20 cellular contexts compared by ENCODE assay signal in genomic region chr11:95104121-95104830, GRCh38. TPM values are rescaled to one million over a fixed set of nuclear protein-coding genes. Genes with fewer than 3 reads are reported as not detected.
"Had no signal": no experiment of that assay in that cellular context is flagged by ENCODE, and none has a peak within 500 bp of the region (broad histone marks: within the 10 kb centered on the region; RNA-seq: fewer than 3 reads in every experiment).

No MANE protein-coding gene starts in this region.

- H3K4me3 Mint-ChIP-seq: activated CD4-positive, alpha-beta T cell treated with anti-CD3 and anti-CD28 coated beads, Interleukin-2, amount 10 ng/mL, durations not matched to agents 7 days and 5 days; activated naive CD8-positive, alpha-beta T cell; activated T-cell treated with anti-CD3 and anti-CD28 coated beads, Interleukin-2, amount 50 U/mL, for 72 hours; neural progenitor cell; stimulated activated naive CD8-positive, alpha-beta T cell treated with anti-CD3 and anti-CD28 coated beads, Interleukin-15, Interleukin-2, amounts not matched to agents 100 ng/mL and 50 ng/mL, for 24 hours; type B pancreatic cell had no signal

- H3K4me1 ChIP-seq: SJSA1 had no signal

- ATAC-seq: activated T-cell treated with anti-CD3 and anti-CD28 coated beads, Interleukin-2, amount 50 U/mL, for 72 hours had no signal

- H3K36me3 Mint-ChIP-seq: neural progenitor cell, type B pancreatic cell had no signal

- H3K27ac ChIP-seq: neural progenitor cell, ovary, SJSA1, skin epidermis, suprapubic skin had no signal

- H3K27me3 Mint-ChIP-seq: activated CD4-positive, alpha-beta T cell treated with anti-CD3 and anti-CD28 coated beads, Interleukin-2, amount 10 ng/mL, durations not matched to agents 7 days and 5 days; activated naive CD8-positive, alpha-beta T cell; stimulated activated naive CD8-positive, alpha-beta T cell treated with anti-CD3 and anti-CD28 coated beads, Interleukin-15, Interleukin-2, amounts not matched to agents 100 ng/mL and 50 ng/mL, for 24 hours; type B pancreatic cell had no signal

- H3K36me3 ChIP-seq: neural progenitor cell, ovary, SJSA1, suprapubic skin had no signal

- H3K9ac ChIP-seq: neural progenitor cell had no signal

- DNase-seq: activated CD4-positive, alpha-beta T cell treated with anti-CD3 and anti-CD28 coated beads, Interleukin-2, amount 10 ng/mL, durations not matched to agents 7 days and 5 days; activated CD4-positive, CD25-positive, alpha-beta regulatory T cell; activated CD8-positive, alpha-beta memory T cell treated with anti-CD3 and anti-CD28 coated beads, Interleukin-2, amount 50 U/mL, for 48 hours; activated gamma-delta T cell treated with Interleukin-2 at 50 U/mL for 16 hours; activated T-cell treated with anti-CD3 and anti-CD28 coated beads, Interleukin-2, amount 50 U/mL, for 72 hours; amniotic stem cell; effector memory CD4-positive, alpha-beta T cell; ovary; stimulated activated CD4-positive, alpha-beta T cell treated with anti-CD3 and anti-CD28 coated beads, Interleukin-4, amount 100 ng/mL, for 24 hours; stimulated activated CD8-positive, alpha-beta memory T cell treated with anti-CD3 and anti-CD28 coated beads, Interleukin-4, amount 100 ng/mL, for 48 hours had no signal

- H2AFZ ChIP-seq: neural progenitor cell had no signal

- H3K4me3 ChIP-seq: neural progenitor cell, ovary, SJSA1, skin epidermis, suprapubic skin had no signal

- H3K27ac Mint-ChIP-seq: activated CD4-positive, alpha-beta T cell treated with anti-CD3 and anti-CD28 coated beads, Interleukin-2, amount 10 ng/mL, durations not matched to agents 7 days and 5 days; activated naive CD8-positive, alpha-beta T cell; activated T-cell treated with anti-CD3 and anti-CD28 coated beads, Interleukin-2, amount 50 U/mL, for 72 hours; stimulated activated naive CD8-positive, alpha-beta T cell treated with anti-CD3 and anti-CD28 coated beads, Interleukin-15, Interleukin-2, amounts not matched to agents 100 ng/mL and 50 ng/mL, for 24 hours; type B pancreatic cell had no signal

- H3K27me3 ChIP-seq: neural progenitor cell, ovary, SJSA1, suprapubic skin had no signal

- H3K9me3 Mint-ChIP-seq: activated CD4-positive, alpha-beta T cell treated with anti-CD3 and anti-CD28 coated beads, Interleukin-2, amount 10 ng/mL, durations not matched to agents 7 days and 5 days; activated T-cell treated with anti-CD3 and anti-CD28 coated beads, Interleukin-2, amount 50 U/mL, for 72 hours; neural progenitor cell; stimulated activated naive CD8-positive, alpha-beta T cell treated with anti-CD3 and anti-CD28 coated beads, Interleukin-15, Interleukin-2, amounts not matched to agents 100 ng/mL and 50 ng/mL, for 24 hours; type B pancreatic cell had no signal

- H3K9me3 ChIP-seq: ovary, SJSA1, suprapubic skin had no signal

- H3K4me2 ChIP-seq: neural progenitor cell had no signal

RNA-seq across cellular contexts. Expression of gene KDM4F, which starts 55.1 kb away (rescaled TPM):
- total RNA-seq: activated CD4-positive, alpha-beta T cell treated with anti-CD3 and anti-CD28 coated beads, Interleukin-2, amount 10 ng/mL, durations not matched to agents 7 days and 5 days; activated T-cell treated with anti-CD3 and anti-CD28 coated beads, Interleukin-2, amount 50 U/mL, for 72 hours; liver; mesenteric fat pad; ovary; SJSA1; suprapubic skin; T-helper 2 cell treated with Interferon-gamma antibody and Interleukin-4, amounts not matched to agents 100 ng/mL and 5 ng/mL, for 36 hours had no signal
- polyA plus RNA-seq: liver, ovary had no signal
